In the genomic region with DNA sequence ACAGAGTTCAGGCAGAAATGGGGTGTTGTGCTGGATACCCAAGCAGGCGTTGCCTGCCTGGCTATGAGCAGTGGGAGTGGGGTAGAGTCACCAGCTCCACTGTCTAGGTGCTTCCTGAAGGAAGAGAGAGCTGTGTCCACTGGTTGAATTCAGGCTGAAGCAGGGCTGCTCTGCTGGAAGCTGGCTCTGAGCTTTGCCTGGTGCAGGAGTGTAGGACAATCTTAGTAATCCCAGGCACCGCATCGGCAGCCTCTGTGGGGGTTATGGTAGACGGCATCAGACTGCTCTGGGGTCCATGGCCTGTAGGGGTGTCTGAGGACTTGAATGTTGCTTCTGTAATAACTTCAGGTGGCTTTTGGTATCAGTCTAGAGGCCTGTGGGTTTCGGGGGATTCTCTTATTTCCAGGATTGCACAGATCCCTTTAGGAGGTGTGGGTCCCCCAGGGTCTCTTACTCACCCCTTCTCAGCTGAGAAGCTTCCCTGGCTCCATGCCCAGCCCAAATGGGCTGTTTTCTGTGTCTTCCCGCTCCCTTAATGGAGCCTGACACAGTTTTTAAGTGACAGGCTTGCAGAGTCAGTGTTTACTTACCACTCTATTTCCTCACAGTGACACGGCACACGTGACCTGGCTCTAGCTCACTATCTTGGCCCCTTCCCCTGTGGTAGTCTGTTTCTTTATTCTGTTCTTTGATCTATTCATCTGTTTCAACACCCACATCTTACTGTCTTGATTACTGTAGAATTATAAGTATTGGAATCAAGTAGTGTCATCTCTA, we compare ENCODE assay signal across 2 cellular contexts.
TF ChIP-seq lines count a peak whose summit lies in the region.

No MANE protein-coding gene starts in this region.

TF ChIP-seq in SK-N-SH, 30 proteins besides CTCF, POLR2A, EP300 and RAD21 (continued from another document):
- TF ChIP-seq, protein P1, sequence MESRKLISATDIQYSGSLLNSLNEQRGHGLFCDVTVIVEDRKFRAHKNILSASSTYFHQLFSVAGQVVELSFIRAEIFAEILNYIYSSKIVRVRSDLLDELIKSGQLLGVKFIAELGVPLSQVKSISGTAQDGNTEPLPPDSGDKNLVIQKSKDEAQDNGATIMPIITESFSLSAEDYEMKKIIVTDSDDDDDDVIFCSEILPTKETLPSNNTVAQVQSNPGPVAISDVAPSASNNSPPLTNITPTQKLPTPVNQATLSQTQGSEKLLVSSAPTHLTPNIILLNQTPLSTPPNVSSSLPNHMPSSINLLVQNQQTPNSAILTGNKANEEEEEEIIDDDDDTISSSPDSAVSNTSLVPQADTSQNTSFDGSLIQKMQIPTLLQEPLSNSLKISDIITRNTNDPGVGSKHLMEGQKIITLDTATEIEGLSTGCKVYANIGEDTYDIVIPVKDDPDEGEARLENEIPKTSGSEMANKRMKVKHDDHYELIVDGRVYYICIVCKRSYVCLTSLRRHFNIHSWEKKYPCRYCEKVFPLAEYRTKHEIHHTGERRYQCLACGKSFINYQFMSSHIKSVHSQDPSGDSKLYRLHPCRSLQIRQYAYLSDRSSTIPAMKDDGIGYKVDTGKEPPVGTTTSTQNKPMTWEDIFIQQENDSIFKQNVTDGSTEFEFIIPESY (IDR thresholded peaks at IDR 0.05; ENCODE audit: borderline replicate concordance, low read depth), result no peak

TF ChIP-seq in SK-N-SH treated with all-trans-retinoic acid at 6 μM for 48 hours, 23 proteins besides CTCF, POLR2A, EP300 and RAD21 (continued from another document):
- TF ChIP-seq CSRNP3 (CRISPR knock-in tag; IDR thresholded peaks at IDR 0.05), result no peak
- no peak for TF ChIP-seq ZFP30 (CRISPR knock-in tag; IDR thresholded peaks at IDR 0.05)
- no peak for TF ChIP-seq ARNTL (CRISPR knock-in tag; IDR thresholded peaks at IDR 0.05; ENCODE audit: borderline replicate concordance, low read depth)
- no peak for TF ChIP-seq ESRRG (CRISPR knock-in tag; IDR thresholded peaks at IDR 0.05)
- no peak for TF ChIP-seq TCF4 (CRISPR knock-in tag; IDR thresholded peaks at IDR 0.05; ENCODE audit: borderline replicate concordance)
